20 cellular contexts compared by ENCODE assay signal in the genomic region with DNA sequence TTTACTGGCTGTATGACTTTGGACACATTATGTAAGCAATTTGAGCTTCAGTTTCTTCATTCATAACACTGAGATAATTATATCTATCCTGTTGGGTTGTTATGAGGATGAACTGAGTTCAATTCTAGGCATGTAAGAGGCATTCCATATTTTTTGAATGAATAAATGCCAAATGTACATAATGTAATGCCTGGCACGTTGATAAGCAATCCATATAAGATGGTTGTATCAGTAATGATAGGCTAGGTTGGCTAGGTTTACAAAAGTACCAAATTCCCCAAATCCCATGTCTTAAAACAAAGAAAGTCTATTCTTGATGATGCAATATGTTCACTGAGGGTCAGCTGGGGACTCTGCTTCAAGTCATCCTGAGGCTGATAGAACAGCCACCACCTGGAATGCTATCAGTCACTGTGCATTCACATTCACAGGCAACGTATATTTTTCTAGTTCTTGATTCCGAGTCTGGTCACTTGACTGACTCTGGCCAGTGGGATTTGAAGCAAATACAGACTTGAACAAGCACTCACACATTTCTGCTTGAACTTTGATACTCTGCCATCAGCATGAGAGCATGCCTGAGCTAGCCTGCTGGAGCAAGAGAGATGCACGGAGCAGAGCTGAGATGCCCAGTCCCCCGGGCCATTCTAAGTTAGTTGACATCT.
DNase-seq lines count a peak whose midpoint lies in the region; ATAC-seq, FAIRE-seq and TF ChIP-seq lines count a peak whose summit lies in the region.
"Had no signal": no experiment of that assay in that cellular context is flagged by ENCODE, and none has a peak within 500 bp of the region (broad histone marks: within the 10 kb centered on the region; RNA-seq: fewer than 3 reads in every experiment).

No MANE protein-coding gene starts in this region.

- peak overlapping the region; percentile 55; the same call in 1 of the 2 replicates for H3K23ac ChIP-seq in IMR-90 (ENCODE audit: low read depth, low read length)

- dilution Hi-C loops in IMR-90 (cut with HindIII; ENCODE audit: low sequenced_read_pairs, unreplicated experiment): no loop called here

- no peaks in the 10 kb centered on the region for H3K4me1 Mint-ChIP-seq in activated T-cell treated with anti-CD3 and anti-CD28 coated beads, Interleukin-2, amount 50 U/mL, for 72 hours (ENCODE audit: low read depth)

- no peaks in the 10 kb centered on the region for H4K20me1 ChIP-seq in IMR-90 (ENCODE audit: insufficient read depth, low read length)

- peaks cover 0 to 4% of the 10 kb centered on the region in 2 donors for H3K36me3 Mint-ChIP-seq in activated T-cell treated with anti-CD3 and anti-CD28 coated beads, Interleukin-2, amount 50 U/mL, for 72 hours (ENCODE audit: insufficient read depth in 2 of 2)

- peak overlapping the region; percentile 88 to 93; a peak in 3 of 4 replicates for H4K8ac ChIP-seq in IMR-90 (ENCODE audit: low read depth in 2 of 2, low read length in 2 of 2)

- no peak for TF ChIP-seq POLR2A in IMR-90 (IDR thresholded peaks at IDR 0.05; ENCODE audit: low read depth, low read length)

- peak overlapping the region; percentile 99 for H2BK20ac ChIP-seq in IMR-90 (ENCODE audit: low read depth, low read length)

- intact Hi-C loops in IMR-90 (cut with micrococcal nuclease): loop anchor here (5.0 kb wide), 1 partner anchor 75 kb away; no protein-coding TSS in a partner anchor
- intact Hi-C loops in left ventricle myocardium superior (cut with micrococcal nuclease): no loop called here

- H4K91ac ChIP-seq in IMR-90 (ENCODE audit: insufficient read depth, low read depth, low read length): peak overlapping the region; percentile 69

- H3K27me3 ChIP-seq in IMR-90 (ENCODE audit: control insufficient read depth, insufficient read depth, low read length) (no peaks in the 10 kb centered on the region), bronchial epithelial cell (ENCODE audit: control insufficient read depth, insufficient read depth, low read length) (no peaks in the 10 kb centered on the region)
- H3K27me3 ChIP-seq: SJCRH30 had no signal

- H4K5ac ChIP-seq in IMR-90 (ENCODE audit: low read depth, low read length): peak overlapping the region; percentile 12; the same call in 1 of the 2 replicates

- FAIRE-seq in bronchial epithelial cell (lab: Jason Lieb, UNC): peak; percentile 43
- FAIRE-seq: A549, G401.6 had no signal

- peaks cover 4% of the 10 kb centered on the region for H3K9me3 ChIP-seq in HEK293 (ENCODE audit: control insufficient read depth, insufficient read depth, low read depth, low read length)
- peaks cover 3% of the 10 kb centered on the region; the same call in 1 of the 2 replicates for H3K9me3 ChIP-seq in IMR-90 (ENCODE audit: control insufficient read depth, insufficient read depth, low read length)
- H3K9me3 ChIP-seq: Caco-2, SJCRH30 had no signal

- no peaks in the 10 kb centered on the region for H3K9me3 Mint-ChIP-seq in activated T-cell treated with anti-CD3 and anti-CD28 coated beads, Interleukin-2, amount 50 U/mL, for 72 hours

- no peak overlapping the region for H3K4me3 Mint-ChIP-seq in activated T-cell treated with anti-CD3 and anti-CD28 coated beads, Interleukin-2, amount 50 U/mL, for 72 hours
- H3K4me3 Mint-ChIP-seq: CD4-positive, alpha-beta T cell had no signal

- no peak overlapping the region for H2AK9ac ChIP-seq in IMR-90 (replicated peaks; ENCODE audit: low read depth, low read length, poor library complexity)

- H3K9me1 ChIP-seq in IMR-90 (ENCODE audit: insufficient read depth, low read length): peaks cover 18% of the 10 kb centered on the region

- peak overlapping the region; percentile 97 for H3K4ac ChIP-seq in IMR-90 (ENCODE audit: low read depth, low read length)

- CTCF ChIA-PET in HEK293 (lab: Yijun Ruan, JAX): interaction anchor here (0.6 to 1.4 kb wide), 4 partner anchors 36 to 100 kb away, joined by 3 to 4 read pairs (median 4); no protein-coding TSS in a partner anchor
- CTCF ChIA-PET in IMR-90 (lab: Yijun Ruan, JAX): interaction anchor here (4.1 kb wide), 1 partner anchor 100 kb away, joined by 13 read pairs; no protein-coding TSS in a partner anchor

- WGBS in IMR-90 (ENCODE audit: extremely low coverage in 2 of 2, insufficient read length in 1 of 2), 2 experiments: 100% methylated on average over 2 of the region's 5 CpGs; no CpG with 5 or more reads in 1 of the 2 experiments

- peak overlapping the region; percentile 79 for H2BK5ac ChIP-seq in IMR-90 (ENCODE audit: low read depth, low read length, poor library complexity, severe bottlenecking)

- no peak for TF ChIP-seq RAD21 in IMR-90 (IDR thresholded peaks at IDR 0.05; ENCODE audit: low read length)

- in situ Hi-C loops in IMR-90 (cut with MboI; ENCODE audit: low sequenced_read_pairs): no loop called here

- H2BK120ac ChIP-seq in IMR-90 (ENCODE audit: low read depth, low read length): peak overlapping the region; percentile 98

- no peak overlapping the region; the same call in 1 of the 2 replicates for H3K14ac ChIP-seq in IMR-90 (replicated peaks; ENCODE audit: low read depth, low read length)

- POLR2A ChIA-PET in HEK293 (lab: Yijun Ruan, JAX) (interaction anchor here (0.6 to 1.0 kb wide), 2 partner anchors 104 to 1196 kb away, joined by 3 read pairs; a partner anchor contains a TSS), IMR-90 (lab: Charles Lee; ENCODE audit: unreplicated experiment) (interaction anchor here (0.6 kb wide), 1 partner anchor 266 kb away, joined by 3 read pairs; no protein-coding TSS in a partner anchor)

- H3K9ac ChIP-seq in IMR-90 (ENCODE audit: low read depth, low read length): no peak overlapping the region

- no peak for DNase-seq in IMR-90
- DNase-seq in bronchial epithelial cell (ENCODE audit: low read depth): peak; percentile 93
- DNase-seq in left ventricle myocardium superior: no peak
- DNase-seq in activated CD8-positive, alpha-beta memory T cell treated with anti-CD3 and anti-CD28 coated beads, Interleukin-2, amount 50 U/mL, for 4 hours: no peak
- no peak for DNase-seq in stimulated activated naive CD4-positive, alpha-beta T cell (lab: John Stamatoyannopoulos, UW)
- DNase-seq in glomerular visceral epithelial cell (ENCODE audit: extremely low spot score): no peak
- no peak for DNase-seq in activated T-cell treated with anti-CD3 and anti-CD28 coated beads, Interleukin-2, amount 50 U/mL, for 72 hours
- DNase-seq: Caco-2; CD4-positive, alpha-beta T cell; H7; KBM-7; NCI-H1694 treated with DMSO at 0.1 percent for 48 hours; NCI-H2107; NCI-H510A; NCI-H774; OCI-M1; SJCRH30 had no signal

- no peak overlapping the region for H3K4me3 ChIP-seq in HEK293 (ENCODE audit: low read depth, low read length)
- H3K4me3 ChIP-seq in IMR-90 (ENCODE audit: insufficient read depth, low read depth, low read length): no peak overlapping the region
- H3K4me3 ChIP-seq in bronchial epithelial cell (ENCODE audit: low read depth, low read length): no peak overlapping the region
- H3K4me3 ChIP-seq: A549, SJCRH30 had no signal

- H3K79me1 ChIP-seq in IMR-90 (ENCODE audit: low read depth in 1 of 2, low read length in 2 of 2): no peaks in the 10 kb centered on the region

- no peak overlapping the region for H3K56ac ChIP-seq in IMR-90 (ENCODE audit: extremely low read depth, insufficient read depth, low read length)

- H2AK5ac ChIP-seq in IMR-90 (ENCODE audit: low read depth, low read length): peak overlapping the region; percentile 72

- H2AFZ ChIP-seq in IMR-90 (replicated peaks; ENCODE audit: low read length, poor library complexity): no peak overlapping the region

- H3K27ac Mint-ChIP-seq in activated T-cell treated with anti-CD3 and anti-CD28 coated beads, Interleukin-2, amount 50 U/mL, for 72 hours: no peak overlapping the region
- H3K27ac Mint-ChIP-seq: CD4-positive, alpha-beta T cell had no signal

- TF ChIP-seq CTCF in HEK293 (tag by site-specific recombination; IDR thresholded peaks at IDR 0.05): no peak
- no peak for TF ChIP-seq CTCF in IMR-90 (conservative IDR thresholded peaks at IDR 0.05; ENCODE audit: low read depth, low read length)
- TF ChIP-seq CTCF in bronchial epithelial cell (IDR thresholded peaks at IDR 0.05; ENCODE audit: insufficient read depth, low read length, severe bottlenecking): no peak

- peaks cover 17% of the 10 kb centered on the region for H3K27me3 Mint-ChIP-seq in activated T-cell treated with anti-CD3 and anti-CD28 coated beads, Interleukin-2, amount 50 U/mL, for 72 hours (ENCODE audit: low read depth)

- H2BK15ac ChIP-seq in IMR-90 (ENCODE audit: low read depth, low read length): peak overlapping the region; percentile 98; the same call in 1 of the 3 replicates

- peak overlapping the region; percentile 81 for H3K18ac ChIP-seq in IMR-90 (ENCODE audit: low read depth, low read length)

- H3K27ac ChIP-seq in HEK293 (ENCODE audit: extremely low read depth, low read depth, low read length) (no peak overlapping the region), IMR-90 (ENCODE audit: insufficient read depth, low read length) (peak overlapping the region; percentile 38; the same call in 1 of the 2 replicates)
- H3K27ac ChIP-seq: A549, SJCRH30 had no signal

- ATAC-seq in IMR-90 (ENCODE audit: low read depth): no peak
- ATAC-seq in left ventricle myocardium superior: peak; percentile 35
- no peak for ATAC-seq in activated T-cell treated with anti-CD3 and anti-CD28 coated beads, Interleukin-2, amount 50 U/mL, for 72 hours (replicated peaks in 1 of 2)
- ATAC-seq: A549 had no signal

- BruUV-seq in IMR-90 (replicated peaks; lab: Mats Ljungman, UMichigan): no TSS peak

- H3K4me1 ChIP-seq in HEK293 (ENCODE audit: control insufficient read depth, insufficient read depth, low read length) (no peaks in the 10 kb centered on the region), IMR-90 (ENCODE audit: control insufficient read depth, insufficient read depth, low read length) (peaks cover 20% of the 10 kb centered on the region)

- H3K36me3 ChIP-seq in HEK293 (ENCODE audit: control insufficient read depth in 2 of 2, insufficient read depth in 1 of 2, low read length in 2 of 2) (no peaks in the 10 kb centered on the region), IMR-90 (ENCODE audit: control insufficient read depth, insufficient read depth, low read length) (no peaks in the 10 kb centered on the region), bronchial epithelial cell (ENCODE audit: control insufficient read depth, insufficient read depth, low read length) (no peaks in the 10 kb centered on the region)
- H3K36me3 ChIP-seq: SJCRH30 had no signal

- no peak overlapping the region for H3K4me2 ChIP-seq in IMR-90 (ENCODE audit: low read depth, low read length)
- H3K4me2 ChIP-seq: A549 had no signal

TF ChIP-seq in HEK293, 187 proteins besides CTCF, POLR2A, EP300 and RAD21:
- TF ChIP-seq SETDB1 (IDR thresholded peaks at IDR 0.05; ENCODE audit: insufficient read length, low read length): peak; percentile 36
- TF ChIP-seq TRIM28 (IDR thresholded peaks at IDR 0.05; ENCODE audit: borderline replicate concordance, low read length): 0 out of 2 replicates have a peak, but pooled peaks have one; percentile 27
- TF ChIP-seq ZNF19 (tag by site-specific recombination; IDR thresholded peaks at IDR 0.05; ENCODE audit: low read depth): no peak
